In the genomic region with DNA sequence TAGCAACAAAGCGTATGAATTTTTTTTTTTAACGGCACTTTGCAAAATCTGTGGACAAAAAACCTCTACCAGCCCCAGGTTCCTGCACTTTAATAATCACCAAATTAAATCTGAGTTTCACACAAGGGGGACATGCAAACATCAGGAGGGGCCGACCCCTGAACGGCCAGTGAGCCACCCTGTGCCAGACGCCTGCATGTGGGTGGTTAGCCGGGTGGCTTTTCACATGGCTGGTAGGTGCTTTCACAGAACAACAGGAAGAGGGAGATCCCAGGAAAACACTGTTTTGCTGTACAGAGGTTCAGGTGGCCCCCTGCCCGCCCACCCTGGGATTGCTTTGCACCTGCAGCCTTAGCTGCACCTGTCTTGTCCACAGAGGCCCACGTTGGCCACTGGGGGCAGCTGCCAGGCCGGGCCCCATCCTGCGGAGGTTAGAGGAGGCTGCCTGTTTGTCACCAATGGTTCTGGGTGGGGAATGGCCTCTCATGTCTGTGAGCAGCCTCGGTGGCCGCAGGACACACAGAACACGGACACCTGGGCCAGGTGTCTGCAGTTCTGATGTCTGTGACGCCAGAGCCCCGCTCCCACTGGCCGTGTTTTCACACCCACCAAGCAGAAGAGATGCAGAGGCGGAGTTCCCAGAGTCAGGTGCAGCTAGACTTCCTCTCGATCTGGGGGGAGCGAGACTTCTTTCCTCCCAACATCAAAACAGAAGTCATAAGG, we compare ENCODE assay signal across 10 cellular contexts.
DNase-seq lines count a peak whose midpoint lies in the region; TF ChIP-seq lines count a peak whose summit lies in the region.
"Had no signal": no experiment of that assay in that cellular context is flagged by ENCODE, and none has a peak within 500 bp of the region (broad histone marks: within the 10 kb centered on the region; RNA-seq: fewer than 3 reads in every experiment).

No MANE protein-coding gene starts in this region.

- H3K4me3 ChIP-seq in CD4-positive, alpha-beta memory T cell (ENCODE audit: low read length in 2 of 2), result no peak overlapping the region
- H3K4me3 ChIP-seq: pancreas had no signal

- H3K9me3 Mint-ChIP-seq in CD4-positive, alpha-beta memory T cell, result peaks cover 0 to 6% (median 0%) of the 10 kb centered on the region in 8 donors
- peaks cover 8% of the 10 kb centered on the region for H3K9me3 Mint-ChIP-seq in activated CD4-positive, alpha-beta T cell treated with anti-CD3 and anti-CD28 coated beads, Interleukin-2, amount 10 ng/mL, durations not matched to agents 7 days and 5 days

- H3K4me3 Mint-ChIP-seq in CD4-positive, alpha-beta memory T cell, result peak overlapping the region in 7 of 8 donors; percentile 78 to 85 (median 82)
- H3K4me3 Mint-ChIP-seq in activated CD4-positive, alpha-beta T cell treated with anti-CD3 and anti-CD28 coated beads, Interleukin-2, amount 10 ng/mL, durations not matched to agents 7 days and 5 days, result peak overlapping the region; percentile 32

- H3K36me3 Mint-ChIP-seq in CD4-positive, alpha-beta memory T cell, result peaks cover 14% of the 10 kb centered on the region in 2 donors
- peaks cover 33% of the 10 kb centered on the region for H3K36me3 Mint-ChIP-seq in activated CD4-positive, alpha-beta T cell treated with anti-CD3 and anti-CD28 coated beads, Interleukin-2, amount 10 ng/mL, durations not matched to agents 7 days and 5 days (ENCODE audit: low read depth)

- H3K27me3 Mint-ChIP-seq in CD4-positive, alpha-beta memory T cell, result no peaks in the 10 kb centered on the region
- no peaks in the 10 kb centered on the region for H3K27me3 Mint-ChIP-seq in activated CD4-positive, alpha-beta T cell treated with anti-CD3 and anti-CD28 coated beads, Interleukin-2, amount 10 ng/mL, durations not matched to agents 7 days and 5 days

- intact Hi-C loops in CD4-positive, alpha-beta memory T cell (cut with micrococcal nuclease), result loop anchor here (1.0 to 2.0 kb wide), 3 partner anchors 9 to 104 kb away; no protein-coding TSS in a partner anchor

- DNase-seq in CD4-positive, alpha-beta memory T cell, result peak in 3 of 5 donors; percentile 30 to 62 (median 47)
- peak; percentile 38 for DNase-seq in activated CD4-positive, alpha-beta T cell treated with anti-CD3 and anti-CD28 coated beads, Interleukin-2, amount 10 ng/mL, durations not matched to agents 7 days and 5 days
- peak; percentile 74 for DNase-seq in iPS-NIHi11 (ENCODE audit: low spot score)
- no peak for DNase-seq in GF-D8 (lab: John Stamatoyannopoulos, UW)
- no peak for DNase-seq in NCI-H2029 treated with DMSO at 0.1 percent for 48 hours (lab: John Stamatoyannopoulos, UW)
- DNase-seq in SW 1271 (lab: John Stamatoyannopoulos, UW), result no peak
- no peak for DNase-seq in Ammon's horn (ENCODE audit: low spot score)

- peaks cover 82% of the 10 kb centered on the region for H3K4me1 ChIP-seq in CD4-positive, alpha-beta memory T cell (ENCODE audit: insufficient read depth, low read length)

- H3K27me3 ChIP-seq in CD4-positive, alpha-beta memory T cell (ENCODE audit: insufficient read depth, low read length), result no peaks in the 10 kb centered on the region
- H3K27me3 ChIP-seq: pancreas had no signal

- H3K27ac ChIP-seq in CD4-positive, alpha-beta memory T cell (ENCODE audit: low read depth, low read length), result peak overlapping the region; percentile 42
- H3K27ac ChIP-seq: HL-60, pancreas had no signal

- peak; percentile 37; the same call in 1 of the 2 replicates for TF ChIP-seq CTCF in GM12874 (IDR thresholded peaks at IDR 0.05; ENCODE audit: insufficient read depth, low read depth, low read length)

- H3K4me1 Mint-ChIP-seq in CD4-positive, alpha-beta memory T cell, result peaks cover 57 to 95% (median 80%) of the 10 kb centered on the region in 4 donors
- peaks cover 65% of the 10 kb centered on the region for H3K4me1 Mint-ChIP-seq in activated CD4-positive, alpha-beta T cell treated with anti-CD3 and anti-CD28 coated beads, Interleukin-2, amount 10 ng/mL, durations not matched to agents 7 days and 5 days

- peak overlapping the region; percentile 88 to 96 (median 95) for H3K27ac Mint-ChIP-seq in CD4-positive, alpha-beta memory T cell
- peak overlapping the region; percentile 78 for H3K27ac Mint-ChIP-seq in activated CD4-positive, alpha-beta T cell treated with anti-CD3 and anti-CD28 coated beads, Interleukin-2, amount 10 ng/mL, durations not matched to agents 7 days and 5 days

- H3K9me3 ChIP-seq in CD4-positive, alpha-beta memory T cell (ENCODE audit: control insufficient read depth in 1 of 2, low read length in 2 of 2), result no peaks in the 10 kb centered on the region
- H3K9me3 ChIP-seq: pancreas had no signal

- POLR2A ChIA-PET in CD4-positive, alpha-beta memory T cell (lab: Charles Lee; ENCODE audit: partially characterized antibody), result interaction anchor here (0.7 to 6.6 kb wide), 16 partner anchors 9 to 156 kb away, joined by 3 to 60 read pairs (median 6); partner anchors contain the start of gene EEF1AKMT2
- POLR2A ChIA-PET in activated CD4-positive, alpha-beta T cell treated with anti-CD3 and anti-CD28 coated beads, Interleukin-2, amount 10 ng/mL, durations not matched to agents 7 days and 5 days (lab: Charles Lee), result no interaction called here

- CTCF ChIA-PET in CD4-positive, alpha-beta memory T cell (lab: Charles Lee; ENCODE audit: partially characterized antibody), result interaction anchor here (0.9 to 6.1 kb wide), 12 partner anchors 9 to 105 kb away, joined by 3 to 36 read pairs (median 6); no protein-coding TSS in a partner anchor
- CTCF ChIA-PET in activated CD4-positive, alpha-beta T cell treated with anti-CD3 and anti-CD28 coated beads, Interleukin-2, amount 10 ng/mL, durations not matched to agents 7 days and 5 days (lab: Charles Lee), result interaction anchor here (1.4 to 2.7 kb wide), 2 partner anchors 9 to 105 kb away, joined by 5 to 7 read pairs; no protein-coding TSS in a partner anchor

- H3K36me3 ChIP-seq in CD4-positive, alpha-beta memory T cell (ENCODE audit: insufficient read depth, low read length), result peaks cover 3% of the 10 kb centered on the region
- H3K36me3 ChIP-seq: pancreas had no signal

Comparison
In these comparisons a context has a peak if more than half of its experiments do, and no peak if none do; other contexts are left out.
1. DNase-seq: peak in CD4-positive, alpha-beta memory T cell (3 of 5), activated CD4-positive, alpha-beta T cell treated with anti-CD3 and anti-CD28 coated beads, Interleukin-2, amount 10 ng/mL, durations not matched to agents 7 days and 5 days (single experiment) and iPS-NIHi11 (single experiment); none in GF-D8 (single experiment), NCI-H2029 treated with DMSO at 0.1 percent for 48 hours (single experiment), SW 1271 (0 of 2) and Ammon's horn (single experiment).